13 cellular contexts compared by ENCODE assay signal in the genomic region with DNA sequence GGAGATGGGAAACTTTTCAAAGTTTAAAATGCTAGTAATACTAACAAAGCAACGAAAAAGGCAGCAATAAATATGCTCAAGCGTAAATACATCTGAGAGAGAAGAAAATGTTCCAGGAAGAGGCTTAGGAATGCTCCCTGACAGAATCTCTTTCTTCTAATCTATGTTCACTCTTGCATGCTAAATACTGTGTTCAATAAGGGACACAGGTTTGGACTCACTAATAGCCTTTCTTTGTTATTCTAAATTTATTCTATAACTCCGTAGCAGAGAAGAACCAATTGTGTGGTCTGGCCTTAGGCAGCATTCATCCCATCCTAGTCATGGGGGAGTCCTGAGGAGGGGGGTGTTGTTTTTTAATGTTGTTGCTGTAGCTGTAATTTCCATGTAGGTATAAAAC.
DNase-seq lines count a peak whose midpoint lies in the region; ATAC-seq and TF ChIP-seq lines count a peak whose summit lies in the region.
"Had no signal": no experiment of that assay in that cellular context is flagged by ENCODE, and none has a peak within 500 bp of the region (broad histone marks: within the 10 kb centered on the region; RNA-seq: fewer than 3 reads in every experiment).

No MANE protein-coding gene starts in this region.

- H3K4me3 ChIP-seq in HAP-1 (no peak overlapping the region), osteoblast (ENCODE audit: insufficient read depth, low read length) (no peak overlapping the region), SJCRH30 (no peak overlapping the region)
- H3K4me3 ChIP-seq: BLaER1 treated with 17β-estradiol and CSF1 and Interleukin-3, amounts not matched to agents 10 nM and 100 nM had no signal

- TF ChIP-seq CTCF in brain (conservative IDR thresholded peaks at IDR 0.05) = no peak
- no peak for TF ChIP-seq CTCF in osteoblast (IDR thresholded peaks at IDR 0.05; ENCODE audit: extremely low read depth, low read depth, low read length)

- peaks cover 0 to 4% (median 0%) of the 10 kb centered on the region in 5 experiments for H3K9me3 Mint-ChIP-seq in brain
- peaks cover 9% of the 10 kb centered on the region for H3K9me3 Mint-ChIP-seq in stimulated activated effector memory CD8-positive, alpha-beta T cell treated with anti-CD3 and anti-CD28 coated beads, Interleukin-12 subunit alpha, Interleukin-12 subunit beta, amount 100 ng/mL, for 72 hours

- peaks cover 4% of the 10 kb centered on the region for H3K27me3 Mint-ChIP-seq in brain

- H4K20me1 ChIP-seq in osteoblast (ENCODE audit: insufficient read depth, low read length) = no peaks in the 10 kb centered on the region
- H4K20me1 ChIP-seq: BLaER1 treated with 17β-estradiol and CSF1 and Interleukin-3, amounts not matched to agents 10 nM and 100 nM had no signal

- peak overlapping the region in 3 of 5 experiments; percentile 6 to 71 (median 6) for H3K4me3 Mint-ChIP-seq in brain
- no peak overlapping the region for H3K4me3 Mint-ChIP-seq in stimulated activated effector memory CD8-positive, alpha-beta T cell treated with anti-CD3 and anti-CD28 coated beads, Interleukin-12 subunit alpha, Interleukin-12 subunit beta, amount 100 ng/mL, for 72 hours

- H3K36me3 Mint-ChIP-seq in brain = no peaks in the 10 kb centered on the region
- H3K36me3 Mint-ChIP-seq in stimulated activated effector memory CD8-positive, alpha-beta T cell treated with anti-CD3 and anti-CD28 coated beads, Interleukin-12 subunit alpha, Interleukin-12 subunit beta, amount 100 ng/mL, for 72 hours = no peaks in the 10 kb centered on the region

- H3K9me3 ChIP-seq in HAP-1 (no peaks in the 10 kb centered on the region), osteoblast (ENCODE audit: low read depth, low read length) (no peaks in the 10 kb centered on the region), SJCRH30 (replicated peaks) (no peaks in the 10 kb centered on the region)
- H3K9me3 ChIP-seq: BLaER1 treated with 17β-estradiol and CSF1 and Interleukin-3, amounts not matched to agents 10 nM and 100 nM had no signal

- intact Hi-C loops in Right ventricle myocardium superior (cut with DNase I) = no loop called here

- peaks cover 32% of the 10 kb centered on the region for H3K4me1 Mint-ChIP-seq in brain
- H3K4me1 Mint-ChIP-seq in stimulated activated effector memory CD8-positive, alpha-beta T cell treated with anti-CD3 and anti-CD28 coated beads, Interleukin-12 subunit alpha, Interleukin-12 subunit beta, amount 100 ng/mL, for 72 hours = no peaks in the 10 kb centered on the region

- H3K4me1 ChIP-seq in HAP-1 (peaks cover 28% of the 10 kb centered on the region), osteoblast (ENCODE audit: insufficient read depth, low read length) (peaks cover 17% of the 10 kb centered on the region), SJCRH30 (peaks cover 24% of the 10 kb centered on the region)
- H3K4me1 ChIP-seq: BLaER1 treated with 17β-estradiol and CSF1 and Interleukin-3, amounts not matched to agents 10 nM and 100 nM had no signal

- H3K79me2 ChIP-seq in osteoblast (ENCODE audit: insufficient read depth, low read length) = no peaks in the 10 kb centered on the region

- H3K27ac ChIP-seq in layer of hippocampus (ENCODE audit: low read depth, low read length) (peak overlapping the region; percentile 0), osteoblast (ENCODE audit: low read depth, low read length) (no peak overlapping the region), SJCRH30 (no peak overlapping the region)
- H3K27ac ChIP-seq: BLaER1 treated with 17β-estradiol and CSF1 and Interleukin-3, amounts not matched to agents 10 nM and 100 nM had no signal

- ATAC-seq in HG02759 (IDR thresholded peaks at IDR 0.05; ENCODE audit: unreplicated experiment) = no peak
- no peak for ATAC-seq in Right ventricle myocardium superior (ENCODE audit: poor library complexity)
- ATAC-seq in stimulated activated effector memory CD8-positive, alpha-beta T cell treated with anti-CD3 and anti-CD28 coated beads, Interleukin-12 subunit alpha, Interleukin-12 subunit beta, amount 100 ng/mL, for 72 hours = no peak

- H3K36me3 ChIP-seq in HAP-1 (replicated peaks) = no peaks in the 10 kb centered on the region
- no peaks in the 10 kb centered on the region for H3K36me3 ChIP-seq in osteoblast (ENCODE audit: insufficient read depth, low read length)
- H3K36me3 ChIP-seq in SJCRH30 = no peaks in the 10 kb centered on the region
- H3K36me3 ChIP-seq: BLaER1 treated with 17β-estradiol and CSF1 and Interleukin-3, amounts not matched to agents 10 nM and 100 nM had no signal

- in situ Hi-C loops in HAP-1 (cut with MboI; ENCODE audit: low sequenced_read_pairs) = no loop called here

- H3K27me3 ChIP-seq in HAP-1 (ENCODE audit: low read depth) = no peaks in the 10 kb centered on the region
- H3K27me3 ChIP-seq in layer of hippocampus (ENCODE audit: control insufficient read depth, insufficient read depth, low read length) = no peaks in the 10 kb centered on the region
- H3K27me3 ChIP-seq in osteoblast (ENCODE audit: insufficient read depth, low read length) = no peaks in the 10 kb centered on the region
- no peaks in the 10 kb centered on the region for H3K27me3 ChIP-seq in SJCRH30
- H3K27me3 ChIP-seq: BLaER1 treated with 17β-estradiol and CSF1 and Interleukin-3, amounts not matched to agents 10 nM and 100 nM had no signal

- no peak overlapping the region for H2AFZ ChIP-seq in osteoblast (ENCODE audit: low read length)

- peak overlapping the region in 4 of 5 experiments; percentile 33 to 82 (median 52) for H3K27ac Mint-ChIP-seq in brain
- H3K27ac Mint-ChIP-seq in stimulated activated effector memory CD8-positive, alpha-beta T cell treated with anti-CD3 and anti-CD28 coated beads, Interleukin-12 subunit alpha, Interleukin-12 subunit beta, amount 100 ng/mL, for 72 hours = no peak overlapping the region

- DNase-seq in HAP-1 (ENCODE audit: low spot score in 2 of 2) = peak; percentile 54 to 97
- DNase-seq in osteoblast (ENCODE audit: insufficient read length, low spot score, missing footprints) = peak; percentile 27
- no peak for DNase-seq in Right ventricle myocardium superior
- DNase-seq in SJCRH30 = no peak
- no peak for DNase-seq in stimulated activated effector memory CD8-positive, alpha-beta T cell treated with anti-CD3 and anti-CD28 coated beads, Interleukin-12 subunit alpha, Interleukin-12 subunit beta, amount 100 ng/mL, for 72 hours (ENCODE audit: low spot score in 2 of 2)
- DNase-seq: DMS153, NCI-H187 treated with DMSO at 0.1 percent for 48 hours, NCI-H446 treated with DMSO at 0.1 percent for 48 hours, NCI-H82 had no signal

- H3K4me2 ChIP-seq in osteoblast (ENCODE audit: insufficient read depth, low read length) = no peak overlapping the region
- H3K4me2 ChIP-seq: BLaER1 treated with 17β-estradiol and CSF1 and Interleukin-3, amounts not matched to agents 10 nM and 100 nM had no signal

Comparison
In these comparisons a context has a peak if more than half of its experiments do, and no peak if none do; other contexts are left out.
1. DNase-seq: peak in HAP-1 (2 of 2) and osteoblast (single experiment); none in Right ventricle myocardium superior (single experiment), SJCRH30 (0 of 2) and stimulated activated effector memory CD8-positive, alpha-beta T cell treated with anti-CD3 and anti-CD28 coated beads, Interleukin-12 subunit alpha, Interleukin-12 subunit beta, amount 100 ng/mL, for 72 hours (0 of 2).